In genomic region chr4:87910795-87911194, GRCh38 we compare ENCODE assay signal across 16 cellular contexts.
DNase-seq lines count a peak whose midpoint lies in the region; ATAC-seq and TF ChIP-seq lines count a peak whose summit lies in the region.
"Had no signal": no experiment of that assay in that cellular context is flagged by ENCODE, and none has a peak within 500 bp of the region (broad histone marks: within the 10 kb centered on the region; RNA-seq: fewer than 3 reads in every experiment).

No MANE protein-coding gene starts in this region.

- H3K9me3 ChIP-seq in heart left ventricle (no peaks in the 10 kb centered on the region), mesodermal cell (ENCODE audit: control insufficient read depth, low read length) (peaks cover 5% of the 10 kb centered on the region), uterus (no peaks in the 10 kb centered on the region)
- H3K9me3 ChIP-seq: ovary had no signal

- no peak for TF ChIP-seq CTCF in heart left ventricle (IDR thresholded peaks at IDR 0.05)
- no peak for TF ChIP-seq CTCF in choroid plexus epithelial cell (conservative IDR thresholded peaks at IDR 0.05; ENCODE audit: low read depth, low read length)
- TF ChIP-seq CTCF in uterus (IDR thresholded peaks at IDR 0.05) = no peak

- peak; percentile 13 for ATAC-seq in left ventricle myocardium superior
- ATAC-seq in heart left ventricle = no peak
- no peak for ATAC-seq in HG02759 (IDR thresholded peaks at IDR 0.05; ENCODE audit: unreplicated experiment)
- ATAC-seq: activated T-cell treated with anti-CD3 and anti-CD28 coated beads, Interleukin-2, amount 50 U/mL, for 72 hours; HCT116; Panc1; stimulated activated naive B cell treated with anti-CD40 and anti-IgM and Interleukin-4, amounts not matched to agents 10 μg/mL and 1 μg/mL and 100 μg/mL, for 72 hours had no signal

- H3K4me3 ChIP-seq in heart left ventricle (no peak overlapping the region), choroid plexus epithelial cell (ENCODE audit: low read depth, low read length) (no peak overlapping the region), mesodermal cell (ENCODE audit: extremely low read depth, insufficient read depth, low read length, poor library complexity, severe bottlenecking) (no peak overlapping the region), uterus (no peak overlapping the region)
- H3K4me3 ChIP-seq: ovary had no signal

- intact Hi-C loops in left ventricle myocardium superior (cut with micrococcal nuclease) (no loop called here), heart left ventricle (cut with DNase I) (no loop called here), uterus (cut with DNase I; ENCODE audit: low total_unique reads) (no loop called here)

- no peaks in the 10 kb centered on the region for H3K27me3 ChIP-seq in heart left ventricle
- no peaks in the 10 kb centered on the region for H3K27me3 ChIP-seq in uterus
- H3K27me3 ChIP-seq: ovary had no signal

- no peak for TF ChIP-seq POLR2A in heart left ventricle (IDR thresholded peaks at IDR 0.05)
- TF ChIP-seq POLR2A in uterus (IDR thresholded peaks at IDR 0.05) = no peak

- H3K27ac ChIP-seq in heart left ventricle (peak overlapping the region in 5 of 12 donors; percentile 21 to 50 (median 26)), mesodermal cell (ENCODE audit: low read depth, low read length, severe bottlenecking) (peak overlapping the region; percentile 41), uterus (no peak overlapping the region)
- H3K27ac ChIP-seq: epithelial cell of prostate, ovary had no signal

- H3K4me1 ChIP-seq in heart left ventricle (peaks cover 0 to 25% (median 10%) of the 10 kb centered on the region in 12 donors), mesodermal cell (ENCODE audit: control insufficient read depth, insufficient read depth, low read length, poor library complexity, severe bottlenecking) (peaks cover 23% of the 10 kb centered on the region), uterus (peaks cover 0 to 8% of the 10 kb centered on the region in 2 donors)

- DNase-seq in left ventricle myocardium superior (no peak), heart left ventricle (no peak), choroid plexus epithelial cell (ENCODE audit: low read depth) (peak; percentile 14), AG08395 (ENCODE audit: low spot score) (no peak), uterus (no peak), NCI-H2029 (lab: John Stamatoyannopoulos, UW) (no peak)
- DNase-seq: activated T-cell treated with anti-CD3 and anti-CD28 coated beads, Interleukin-2, amount 50 U/mL, for 72 hours; NCI-H1105; NCI-H226; ovary; stimulated activated naive B cell treated with anti-CD40 and anti-IgM and Interleukin-4, amounts not matched to agents 10 μg/mL and 1 μg/mL and 100 μg/mL, for 72 hours had no signal

- no peaks in the 10 kb centered on the region for H3K36me3 ChIP-seq in heart left ventricle
- H3K36me3 ChIP-seq in mesodermal cell (ENCODE audit: control insufficient read depth, insufficient read depth, low read length) = no peaks in the 10 kb centered on the region
- no peaks in the 10 kb centered on the region for H3K36me3 ChIP-seq in uterus
- H3K36me3 ChIP-seq: ovary had no signal

- WGBS in heart left ventricle, 4 donors = 67 to 75% (median 69%) methylated on average over 5 of the region's 5 CpGs
- 64 to 79% methylated on average over 4 of the region's 5 CpGs for WGBS in mesodermal cell (ENCODE audit: insufficient coverage in 2 of 2), 2 experiments
